8 cellular contexts compared by ENCODE assay signal in genomic region chr9:106921341-106921899, GRCh38. TPM values are rescaled to one million over a fixed set of nuclear protein-coding genes. Genes with fewer than 3 reads are reported as not detected.
DNase-seq lines count a peak whose midpoint lies in the region; ATAC-seq and TF ChIP-seq lines count a peak whose summit lies in the region.

No MANE protein-coding gene starts in this region.

- H3K27me3 ChIP-seq in colonic mucosa = no peaks in the 10 kb centered on the region
- no peaks in the 10 kb centered on the region for H3K27me3 ChIP-seq in liver (ENCODE audit: control insufficient read depth in 4 of 4, insufficient read depth in 4 of 4, low read length in 3 of 4)
- H3K27me3 ChIP-seq in thyroid gland = no peaks in the 10 kb centered on the region

- H3K9ac ChIP-seq in colonic mucosa (ENCODE audit: low read depth in 2 of 2, low read length in 2 of 2) (peak overlapping the region in 1 of 2 donors; percentile 52), liver (ENCODE audit: low read depth in 1 of 2, low read length in 2 of 2) (no peak overlapping the region)

- no peaks in the 10 kb centered on the region for H3K9me3 ChIP-seq in colonic mucosa
- H3K9me3 ChIP-seq in liver (ENCODE audit: control insufficient read depth in 4 of 4, low read length in 3 of 4) = no peaks in the 10 kb centered on the region
- H3K9me3 ChIP-seq in thyroid gland = no peaks in the 10 kb centered on the region

- H3K4me3 ChIP-seq in colonic mucosa (no peak overlapping the region), liver (ENCODE audit: low read depth in 1 of 3, low read length in 3 of 3) (no peak overlapping the region), thyroid gland (replicated peaks in 1 of 3) (no peak overlapping the region)

- H3K36me3 ChIP-seq in colonic mucosa (peaks cover 6% of the 10 kb centered on the region), liver (ENCODE audit: control insufficient read depth in 4 of 4, insufficient read depth in 3 of 4, low read depth in 1 of 4, low read length in 3 of 4) (no peaks in the 10 kb centered on the region), thyroid gland (peaks cover 12 to 17% of the 10 kb centered on the region in 2 donors)

- peak in 1 of 2 donors; percentile 11 for TF ChIP-seq RAD21 in liver (IDR thresholded peaks at IDR 0.05)

- intact Hi-C loops in colonic mucosa (cut with DNase I) = no loop called here
- intact Hi-C loops in thyroid gland (cut with DNase I) = no loop called here

- H3K4me1 ChIP-seq in colonic mucosa (no peaks in the 10 kb centered on the region), liver (ENCODE audit: control insufficient read depth in 4 of 4, insufficient read depth in 4 of 4, low read length in 3 of 4) (peaks cover 0 to 15% (median 13%) of the 10 kb centered on the region in 4 donors), thyroid gland (peaks cover 38 to 47% of the 10 kb centered on the region in 2 donors)

- peak in 1 of 2 donors; percentile 71 for TF ChIP-seq POLR2A in thyroid gland (IDR thresholded peaks at IDR 0.05)

- WGBS in liver = 44% methylated on average over 3 of the region's 3 CpGs
- 14 to 25% methylated on average over 3 of the region's 3 CpGs for WGBS in thyroid gland, 2 donors

- TF ChIP-seq CTCF in colonic mucosa (IDR thresholded peaks at IDR 0.05) (no peak), liver (IDR thresholded peaks at IDR 0.05; ENCODE audit: low read depth, low read length, missing input control) (no peak), thyroid gland (IDR thresholded peaks at IDR 0.05) (no peak)

- DNase-seq in NCI-H2081 (lab: John Stamatoyannopoulos, UW) (peak; percentile 3 to 10), NCI-H2081 treated with DMSO at 0.1 percent for 48 hours (lab: John Stamatoyannopoulos, UW) (no peak), NCI-H510A (lab: John Stamatoyannopoulos, UW) (peak; percentile 50), colonic mucosa (peak; percentile 47), thyroid gland (peak; percentile 79 to 83)

- H3K27ac ChIP-seq in colonic mucosa (peak overlapping the region; percentile 71), liver (ENCODE audit: low read depth in 1 of 2, low read length in 2 of 2) (peak overlapping the region; percentile 30 to 54), thyroid gland (peak overlapping the region; percentile 96 to 99 (median 96))

- ATAC-seq in HG02840 (IDR thresholded peaks at IDR 0.05; ENCODE audit: low FRiP score, unreplicated experiment) (no peak), HG02981 (IDR thresholded peaks at IDR 0.05; ENCODE audit: unreplicated experiment) (no peak)

TF ChIP-seq in liver, 16 proteins besides CTCF, POLR2A, EP300 and RAD21:
- TF ChIP-seq YY1 (IDR thresholded peaks at IDR 0.05) (peak; percentile 95), REST (IDR thresholded peaks at IDR 0.05) (no peak)

RNA-seq across cellular contexts. Expression of gene ZNF462, which starts 58.5 kb away (rescaled TPM):
- total RNA-seq in colonic mucosa (10 to 100 TPM; 28.9 to 29.3 TPM), liver (1 to 10 TPM; 2.0 to 2.1 TPM), thyroid gland (10 to 100 TPM; 33.3 to 60.4 (median 46.3) TPM)
- polyA plus RNA-seq in liver = under 1 TPM; 0.35 to 0.78 TPM

Comparison
In these comparisons a context has a peak if more than half of its experiments do, and no peak if none do; other contexts are left out.
1. H3K27ac ChIP-seq: peak in every context shown above with its lines; median percentile 96 in thyroid gland; 71 in colonic mucosa; 42 in liver.
2. RNA of gene ZNF462, which starts 58.5 kb away (total RNA-seq): 33.3 to 60.4 TPM in thyroid gland and 28.9 to 29.3 TPM in colonic mucosa; 2.0 to 2.1 TPM in liver; every median in the first group is over 4 times any median in the second.